Comparison of ENCODE assay signal across 11 cellular contexts in genomic region chr4:151604238-151604637, GRCh38.
A peak's percentile ranks its signal among the peaks of the same experiment; 100 is the strongest.
DNase-seq lines count a peak whose midpoint lies in the region; ATAC-seq and TF ChIP-seq lines count a peak whose summit lies in the region.
"Had no signal": no experiment of that assay in that cellular context is flagged by ENCODE, and none has a peak within 500 bp of the region (broad histone marks: within the 10 kb centered on the region; RNA-seq: fewer than 3 reads in every experiment).

No MANE protein-coding gene starts in this region.

- H3K9me3 Mint-ChIP-seq in H9 = peaks cover 6% of the 10 kb centered on the region in 2 experiments; a peak in 4 of 5 replicates

- H4K5ac ChIP-seq in H9 (ENCODE audit: insufficient read length, low read depth, low read length) = no peak overlapping the region

- peaks cover 5 to 9% of the 10 kb centered on the region in 2 experiments for H3K4me1 Mint-ChIP-seq in H9

- no CpG with 5 or more reads among the region's 5 CpGs for WGBS in H9 (ENCODE audit: extremely low coverage, insufficient read length, low lambda C conversion rate)

- no peak overlapping the region for H2BK20ac ChIP-seq in H9 (ENCODE audit: low read depth, low read length, poor library complexity, severe bottlenecking)

- H3K4me3 Mint-ChIP-seq in H9 = no peak overlapping the region

- no peaks in the 10 kb centered on the region for H3K27me3 Mint-ChIP-seq in H9 (ENCODE audit: low read depth)

- no peak overlapping the region for H3K4ac ChIP-seq in H9 (ENCODE audit: low read depth, low read length)

- no peaks in the 10 kb centered on the region for H3K23me2 ChIP-seq in H9 (ENCODE audit: insufficient read length, low read depth, low read length, poor library complexity, severe bottlenecking)

- H4K20me1 ChIP-seq in H9 (ENCODE audit: control insufficient read depth, insufficient read depth, insufficient read length) = no peaks in the 10 kb centered on the region

- no peak overlapping the region for H2BK120ac ChIP-seq in H9 (ENCODE audit: low read depth, low read length, poor library complexity, severe bottlenecking)

- no peak overlapping the region for H4K8ac ChIP-seq in H9 (replicated peaks; ENCODE audit: insufficient read length, low read depth, low read length)

- peaks cover 3% of the 10 kb centered on the region; the same call in 1 of the 2 replicates for H3K4me1 ChIP-seq in H9 (ENCODE audit: insufficient read depth, low read length)

- no peak overlapping the region for H3K4me2 ChIP-seq in H9 (ENCODE audit: insufficient read depth, insufficient read length, low read length)

- no peaks in the 10 kb centered on the region for H3K9me3 ChIP-seq in H9 (ENCODE audit: control insufficient read depth, low read depth, low read length)
- H3K9me3 ChIP-seq: neutrophil had no signal

- DNase-seq in AG08396 (ENCODE audit: low spot score) = peak; percentile 22
- DNase-seq in H9 = no peak
- DNase-seq in iris pigment epithelial cell (ENCODE audit: low read depth) = peak; percentile 34
- no peak for DNase-seq in NCI-H2029 treated with DMSO at 0.1 percent for 48 hours (lab: John Stamatoyannopoulos, UW)
- no peak for DNase-seq in stimulated activated naive CD8-positive, alpha-beta T cell treated with anti-CD3 and anti-CD28 coated beads, Interleukin-15, Interleukin-2, amounts not matched to agents 100 U/mL and 50 U/mL, for 24 hours
- DNase-seq in NCI-H774 (lab: John Stamatoyannopoulos, UW) = no peak
- DNase-seq: activated effector memory CD4-positive, alpha-beta T cell treated with Interleukin-2 at 50 U/mL for 16 hours; NCI-H187 treated with DMSO at 0.1 percent for 48 hours had no signal

- H3K79me2 ChIP-seq in H9 (ENCODE audit: insufficient read depth, low read length) = 0 out of 2 replicates have a peak, but pooled peaks cover 1% of the 10 kb centered on the region

- H3K23ac ChIP-seq in H9 (ENCODE audit: insufficient read length, low read depth, low read length) = no peak overlapping the region

- H3K14ac ChIP-seq in H9 (ENCODE audit: insufficient read depth, low read length) = no peak overlapping the region

- no peak overlapping the region for H4K91ac ChIP-seq in H9 (ENCODE audit: insufficient read length, low read depth, low read length)

- TF ChIP-seq CTCF in H9 (conservative IDR thresholded peaks at IDR 0.05) (peak; percentile 58; the same call in 2 of the 3 replicates), VCaP (conservative IDR thresholded peaks at IDR 0.05) (peak; percentile 75)

- peaks cover 13 to 29% (median 23%) of the 10 kb centered on the region in 3 experiments for H3K36me3 Mint-ChIP-seq in H9 (ENCODE audit: insufficient read depth in 1 of 3, low read depth in 3 of 3)

- H3K27ac Mint-ChIP-seq in H9 = no peak overlapping the region; a peak in 2 of 7 replicates

- H2AK5ac ChIP-seq in H9 (ENCODE audit: insufficient read length, low read length) = no peak overlapping the region

- no peak overlapping the region for H2AFZ ChIP-seq in H9 (ENCODE audit: low read length)

- H3K9ac ChIP-seq in H9 (ENCODE audit: extremely low read depth, insufficient read length, low read length) = no peak overlapping the region

- no peaks in the 10 kb centered on the region for H3K79me1 ChIP-seq in H9 (ENCODE audit: insufficient read depth, low read depth, low read length, poor library complexity, severe bottlenecking)

- H3T11ph ChIP-seq in H9 (ENCODE audit: low read length) = no peak overlapping the region

- H3K56ac ChIP-seq in H9 (ENCODE audit: insufficient read length, low read depth, low read length) = no peak overlapping the region

- no peaks in the 10 kb centered on the region for H3K27me3 ChIP-seq in H9 (ENCODE audit: insufficient read depth, low read length)
- H3K27me3 ChIP-seq: neutrophil had no signal

- H2BK12ac ChIP-seq in H9 (ENCODE audit: insufficient read length, low read depth, low read length) = no peak overlapping the region

- no peak overlapping the region for H2BK15ac ChIP-seq in H9 (ENCODE audit: low read depth, low read length)

- no peak for ATAC-seq in stimulated activated naive CD8-positive, alpha-beta T cell treated with anti-CD3 and anti-CD28 coated beads, Interleukin-15, Interleukin-2, amounts not matched to agents 100 U/mL and 50 U/mL, for 24 hours
- no peak for ATAC-seq in GM21515 (IDR thresholded peaks at IDR 0.05; ENCODE audit: unreplicated experiment)

- H3K18ac ChIP-seq in H9 (ENCODE audit: insufficient read length, low read depth, low read length) = no peak overlapping the region

- no peak overlapping the region for H3K27ac ChIP-seq in H9 (ENCODE audit: insufficient read length, low read depth, low read length)
- peak overlapping the region; percentile 5; the same call in 1 of the 2 replicates for H3K27ac ChIP-seq in VCaP
- H3K27ac ChIP-seq: neutrophil had no signal

- H2BK5ac ChIP-seq in H9 (ENCODE audit: insufficient read length, low read length) = no peak overlapping the region

Comparison
In these comparisons a context has a peak if more than half of its experiments do, and no peak if none do; other contexts are left out.
1. DNase-seq: peak in AG08396 (single experiment) and iris pigment epithelial cell (single experiment); none in H9 (single experiment), NCI-H2029 treated with DMSO at 0.1 percent for 48 hours (single experiment), stimulated activated naive CD8-positive, alpha-beta T cell treated with anti-CD3 and anti-CD28 coated beads, Interleukin-15, Interleukin-2, amounts not matched to agents 100 U/mL and 50 U/mL, for 24 hours (single experiment) and NCI-H774 (single experiment).